ENCODE assay signal across 18 cellular contexts in the genomic region with DNA sequence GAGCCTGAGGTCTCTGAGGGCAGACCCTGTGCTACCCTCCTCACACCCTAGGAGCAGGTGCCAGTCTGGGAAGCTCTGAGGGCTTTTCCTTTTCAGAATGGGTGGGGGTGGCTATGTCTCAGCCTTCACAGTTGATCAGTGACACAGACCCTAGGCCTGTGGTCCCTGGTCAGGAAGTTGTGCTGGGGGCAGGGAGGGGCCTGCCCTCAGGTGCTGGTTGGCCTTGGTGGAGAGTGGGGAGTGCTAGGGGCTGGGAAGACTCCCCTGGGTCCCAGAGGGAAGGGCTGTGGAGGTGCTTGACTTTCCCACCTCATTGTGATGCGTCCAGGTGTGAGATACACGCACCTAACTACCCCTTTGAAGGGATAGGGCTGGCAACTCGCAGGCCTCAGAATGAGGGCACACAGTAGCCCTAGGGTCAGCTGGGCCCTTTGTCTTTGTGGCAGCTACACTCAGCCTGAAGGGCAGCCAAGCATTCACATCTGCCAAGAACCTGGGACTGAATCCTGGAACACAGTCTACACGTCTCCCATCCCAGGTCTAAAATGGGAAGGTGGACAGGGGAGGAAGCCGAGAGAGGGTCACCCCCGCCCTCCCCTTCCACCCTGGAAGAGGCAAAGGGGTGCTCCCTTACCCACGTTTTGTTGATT. TPM values are rescaled to one million over a fixed set of nuclear protein-coding genes. Genes with fewer than 3 reads are reported as not detected.
DNase-seq lines count a peak whose midpoint lies in the region; ATAC-seq and TF ChIP-seq lines count a peak whose summit lies in the region.
"Had no signal": no experiment of that assay in that cellular context is flagged by ENCODE, and none has a peak within 500 bp of the region (broad histone marks: within the 10 kb centered on the region; RNA-seq: fewer than 3 reads in every experiment).

No MANE protein-coding gene starts in this region.

- H3K9me3 Mint-ChIP-seq in type B pancreatic cell: no peaks in the 10 kb centered on the region
- H3K9me3 Mint-ChIP-seq: activated T-helper 1 cell treated with anti-CD3 and anti-CD28 coated beads, Interleukin-12 subunit alpha, Interleukin-12 subunit beta, Interleukin-2, Interleukin-4 antibody, amounts not matched to agents 30 ng/mL and 10 ng/mL and 1 ng/mL, durations not matched to agents 14 hours and 24 hours and 36 hours; CD4-positive, CD25-positive, alpha-beta regulatory T cell; mesothelial cell of epicardium had no signal

- 64 to 100% methylated on average over 1 to 7 of the region's 7 CpGs for WGBS in upper lobe of left lung, 2 donors

- no peak for TF ChIP-seq CTCF in NB4 (IDR thresholded peaks at IDR 0.05; ENCODE audit: low read depth, low read length)
- no peak for TF ChIP-seq CTCF in type B pancreatic cell (conservative IDR thresholded peaks at IDR 0.05)
- TF ChIP-seq CTCF in upper lobe of left lung (IDR thresholded peaks at IDR 0.05): no peak

- H3K9me3 ChIP-seq in upper lobe of left lung: no peaks in the 10 kb centered on the region

- no peak for TF ChIP-seq EP300 in upper lobe of left lung (IDR thresholded peaks at IDR 0.05)

- no peaks in the 10 kb centered on the region for H3K27me3 ChIP-seq in upper lobe of left lung

- DNase-seq in Right ventricle myocardium inferior (ENCODE audit: missing footprints) (no peak), left cardiac atrium (no peak), NB4 (ENCODE audit: low read depth) (peak; percentile 55), cardiac septum (ENCODE audit: low spot score) (peak; percentile 43), type B pancreatic cell (ENCODE audit: extremely low spot score, unreplicated experiment) (peak; percentile 48), upper lobe of left lung (no peak), iPS-NIHi11 (ENCODE audit: low spot score) (no peak)
- DNase-seq: foreskin keratinocyte, kidney glomerular epithelial cell, NCI-H2029 treated with DMSO at 0.1 percent for 48 hours, substantia nigra, SW 1271 had no signal

- peaks cover 21% of the 10 kb centered on the region for H3K4me1 Mint-ChIP-seq in type B pancreatic cell (ENCODE audit: unreplicated experiment)

- intact Hi-C loops in Right ventricle myocardium inferior (cut with DNase I) (no loop called here), left cardiac atrium (cut with DNase I) (loop anchor here in 1 of 2 donors (10.0 kb wide), 2 partner anchors 194 to 224 kb away; no protein-coding TSS in a partner anchor), cardiac septum (cut with DNase I) (loop anchor here (5.0 kb wide), 1 partner anchor 63 kb away; no protein-coding TSS in a partner anchor)

- H3K27ac Mint-ChIP-seq in type B pancreatic cell: no peak overlapping the region
- H3K27ac Mint-ChIP-seq: activated T-helper 1 cell treated with anti-CD3 and anti-CD28 coated beads, Interleukin-12 subunit alpha, Interleukin-12 subunit beta, Interleukin-2, Interleukin-4 antibody, amounts not matched to agents 30 ng/mL and 10 ng/mL and 1 ng/mL, durations not matched to agents 14 hours and 24 hours and 36 hours; CD4-positive, CD25-positive, alpha-beta regulatory T cell; mesothelial cell of epicardium had no signal

- no peak overlapping the region for H3K27ac ChIP-seq in upper lobe of left lung
- H3K27ac ChIP-seq: foreskin keratinocyte had no signal

- no peak for TF ChIP-seq POLR2A in NB4 (IDR thresholded peaks at IDR 0.05; ENCODE audit: extremely low read depth, insufficient read length)
- no peak for TF ChIP-seq POLR2A in upper lobe of left lung (IDR thresholded peaks at IDR 0.05)

- H3K36me3 Mint-ChIP-seq in type B pancreatic cell: no peaks in the 10 kb centered on the region
- H3K36me3 Mint-ChIP-seq: CD4-positive, CD25-positive, alpha-beta regulatory T cell; mesothelial cell of epicardium had no signal

- H3K4me3 ChIP-seq in NB4 (ENCODE audit: low read depth, low read length) (no peak overlapping the region), upper lobe of left lung (no peak overlapping the region)
- H3K4me3 ChIP-seq: K562, smooth muscle cell had no signal

- H3K36me3 ChIP-seq in upper lobe of left lung: no peaks in the 10 kb centered on the region

- peaks cover 32% of the 10 kb centered on the region for H3K27me3 Mint-ChIP-seq in type B pancreatic cell

- H3K4me1 ChIP-seq in upper lobe of left lung: peaks cover 12 to 20% (median 16%) of the 10 kb centered on the region in 4 donors

- H3K4me3 Mint-ChIP-seq in type B pancreatic cell: no peak overlapping the region
- H3K4me3 Mint-ChIP-seq: activated T-helper 1 cell treated with anti-CD3 and anti-CD28 coated beads, Interleukin-12 subunit alpha, Interleukin-12 subunit beta, Interleukin-2, Interleukin-4 antibody, amounts not matched to agents 30 ng/mL and 10 ng/mL and 1 ng/mL, durations not matched to agents 14 hours and 24 hours and 36 hours; CD4-positive, CD25-positive, alpha-beta regulatory T cell; mesothelial cell of epicardium had no signal

- peak; percentile 69 for ATAC-seq in Right ventricle myocardium inferior
- no peak for ATAC-seq in left cardiac atrium
- no peak for ATAC-seq in upper lobe of left lung (ENCODE audit: low FRiP score in 2 of 2)
- no peak for ATAC-seq in HG02642 (IDR thresholded peaks at IDR 0.05; ENCODE audit: poor library complexity, unreplicated experiment)
- ATAC-seq: K562 had no signal

RNA-seq across cellular contexts. Expression of gene ATXN10, which starts 31.2 kb away (rescaled TPM):
- total RNA-seq in Right ventricle myocardium inferior (138 TPM), left cardiac atrium (100 to 1,000 TPM; 129 to 143 TPM), cardiac septum (156 TPM), type B pancreatic cell (ENCODE audit: low replicate concordance) (117 and 182 TPM in 2 replicates), upper lobe of left lung (100 to 1,000 TPM in 5 of 6 donors, 10 to 100 TPM in 1; 90.2 to 137 (median 110) TPM)

Comparison
In these comparisons a context has a peak if more than half of its experiments do, and no peak if none do; other contexts are left out.
1. DNase-seq: peak in NB4 (single experiment), cardiac septum (single experiment) and type B pancreatic cell (single experiment); none in Right ventricle myocardium inferior (single experiment), left cardiac atrium (single experiment), upper lobe of left lung (0 of 2) and iPS-NIHi11 (single experiment).